In the genomic region with DNA sequence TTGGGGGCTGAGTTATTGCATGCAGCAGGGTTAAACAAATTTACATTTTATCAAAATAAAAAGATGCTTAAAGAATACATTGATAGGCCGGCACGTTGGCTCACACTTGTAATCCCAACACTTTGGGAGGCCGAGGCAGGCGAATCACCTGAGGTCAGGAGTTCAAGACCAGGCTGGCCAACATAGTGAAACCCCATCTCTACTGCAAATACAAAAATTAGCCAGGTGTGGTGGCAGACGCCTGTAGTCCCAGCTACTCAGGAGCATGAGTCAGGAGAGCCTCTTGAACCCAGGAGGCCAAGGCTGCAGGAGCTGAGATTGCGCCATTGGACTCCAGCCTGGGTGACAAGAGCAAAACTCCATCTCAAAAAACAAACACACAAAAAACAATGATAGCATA, we compare ENCODE assay signal across 8 cellular contexts. TPM values are rescaled to one million over a fixed set of nuclear protein-coding genes. Genes with fewer than 3 reads are reported as not detected.
"Had no signal": no experiment of that assay in that cellular context is flagged by ENCODE, and none has a peak within 500 bp of the region (broad histone marks: within the 10 kb centered on the region; RNA-seq: fewer than 3 reads in every experiment).

No MANE protein-coding gene starts in this region.

RNA-seq across cellular contexts. Expression of a gene that starts 54.1 kb away (rescaled TPM):
- total RNA-seq: activated B cell treated with CpG ODN at 0.5 μM for 24 hours; activated CD4-positive, alpha-beta memory T cell treated with anti-CD3 and anti-CD28 coated beads for 36 hours; activated CD8-positive, alpha-beta memory T cell treated with anti-CD3 and anti-CD28 coated beads, Interleukin-2, amount 10 ng/mL, durations not matched to agents 7 days and 5 days; activated naive CD8-positive, alpha-beta T cell treated with anti-CD3 and anti-CD28 coated beads for 36 hours; ascending aorta; cardiac muscle cell; NCI-H460; Right ventricle myocardium superior had no signal
- polyA plus RNA-seq: cardiac muscle cell had no signal
